13 cellular contexts compared by ENCODE assay signal in genomic region chr10:132292287-132292971, GRCh38.
"Had no signal": no experiment of that assay in that cellular context is flagged by ENCODE, and none has a peak within 500 bp of the region (broad histone marks: within the 10 kb centered on the region; RNA-seq: fewer than 3 reads in every experiment).

No MANE protein-coding gene starts in this region.

- H3K4me1 ChIP-seq: pancreas had no signal

- H3K4me3 ChIP-seq: cardiac muscle cell, pancreas, thoracic aorta had no signal

- H3K27me3 ChIP-seq: pancreas had no signal

- H3K9me3 ChIP-seq: pancreas had no signal

- H3K36me3 ChIP-seq: cardiac muscle cell, pancreas, thoracic aorta had no signal

- ATAC-seq: activated CD8-positive, alpha-beta memory T cell treated with anti-CD3 and anti-CD28 coated beads, Interleukin-2, amount 10 ng/mL, durations not matched to agents 7 days and 5 days; naive thymus-derived CD8-positive, alpha-beta T cell; stimulated activated effector memory CD8-positive, alpha-beta T cell treated with anti-CD3 and anti-CD28 coated beads, Interleukin-12 subunit alpha, Interleukin-12 subunit beta, amount 100 ng/mL, for 72 hours had no signal

- DNase-seq: activated CD4-positive, alpha-beta memory T cell treated with anti-CD3 and anti-CD28 coated beads, Interleukin-2, amount 10 ng/mL, durations not matched to agents 7 days and 5 days; activated CD4-positive, alpha-beta T cell treated with anti-CD3 and anti-CD28 coated beads for 48 hours; activated CD4-positive, CD25-positive, alpha-beta regulatory T cell; activated CD8-positive, alpha-beta memory T cell treated with anti-CD3 and anti-CD28 coated beads, Interleukin-2, amount 10 ng/mL, durations not matched to agents 7 days and 5 days; foreskin melanocyte; mesendoderm; stimulated activated CD4-positive, alpha-beta T cell treated with anti-CD3 and anti-CD28 coated beads, Interleukin-4, amount 100 ng/mL, for 24 hours; T-helper 9 cell had no signal

- H3K27ac ChIP-seq: cardiac muscle cell, pancreas, thoracic aorta had no signal
